22 cellular contexts compared by ENCODE assay signal in genomic region chr2:168671932-168672331, GRCh38.
DNase-seq lines count a peak whose midpoint lies in the region; ATAC-seq and TF ChIP-seq lines count a peak whose summit lies in the region.
"Had no signal": no experiment of that assay in that cellular context is flagged by ENCODE, and none has a peak within 500 bp of the region (broad histone marks: within the 10 kb centered on the region; RNA-seq: fewer than 3 reads in every experiment).

No MANE protein-coding gene starts in this region.

- H3K4me3 ChIP-seq in MG63, result no peak overlapping the region
- no peak overlapping the region for H3K4me3 ChIP-seq in choroid plexus epithelial cell (ENCODE audit: low read depth, low read length)
- H3K4me3 ChIP-seq: dorsolateral prefrontal cortex, PC-9 had no signal

- peaks cover 24% of the 10 kb centered on the region for H3K36me3 Mint-ChIP-seq in CD4-positive, alpha-beta T cell (ENCODE audit: low read depth)

- no peak overlapping the region for H3K4me3 Mint-ChIP-seq in CD4-positive, alpha-beta T cell
- H3K4me3 Mint-ChIP-seq: activated T-cell treated with anti-CD3 and anti-CD28 coated beads, Interleukin-2, amount 50 U/mL, for 24 hours; naive thymus-derived CD4-positive, alpha-beta T cell; stimulated activated naive CD8-positive, alpha-beta T cell treated with anti-CD3 and anti-CD28 coated beads, Interleukin-15, amount 100 ng/mL, for 72 hours had no signal

- DNase-seq in EH (ENCODE audit: low read depth) (peak; percentile 27), MG63 (peak; percentile 14), choroid plexus epithelial cell (ENCODE audit: low read depth) (peak; percentile 39), iris pigment epithelial cell (ENCODE audit: low read depth) (peak; percentile 58), hypothalamus (lab: John Stamatoyannopoulos, UW) (no peak), NCI-H748 (lab: John Stamatoyannopoulos, UW; ENCODE audit: unreplicated experiment) (no peak)
- no peak for DNase-seq in CD4-positive, alpha-beta T cell
- no peak for DNase-seq in central memory CD4-positive, alpha-beta T cell
- DNase-seq: activated CD4-positive, alpha-beta T cell treated with anti-CD3 and anti-CD28 coated beads for 1 hour; activated naive CD4-positive, alpha-beta T cell; activated T-cell treated with anti-CD3 and anti-CD28 coated beads, Interleukin-2, amount 50 U/mL, for 24 hours; dorsolateral prefrontal cortex; Karpas-422; naive thymus-derived CD4-positive, alpha-beta T cell; NCI-H1105; NCI-H2029 treated with DMSO at 0.1 percent for 48 hours; NCI-H345; PC-9; retina; stimulated activated naive CD8-positive, alpha-beta T cell treated with anti-CD3 and anti-CD28 coated beads, Interleukin-15, amount 100 ng/mL, for 72 hours; trophoblast cell had no signal

- H3K27me3 ChIP-seq in MG63, result no peaks in the 10 kb centered on the region
- H3K27me3 ChIP-seq in CD4-positive, alpha-beta T cell (ENCODE audit: control insufficient read depth, insufficient read depth, low read length), result no peaks in the 10 kb centered on the region
- H3K27me3 ChIP-seq: dorsolateral prefrontal cortex had no signal

- H3K27ac Mint-ChIP-seq in CD4-positive, alpha-beta T cell, result no peak overlapping the region
- H3K27ac Mint-ChIP-seq: activated T-cell treated with anti-CD3 and anti-CD28 coated beads, Interleukin-2, amount 50 U/mL, for 24 hours; naive thymus-derived CD4-positive, alpha-beta T cell; stimulated activated naive CD8-positive, alpha-beta T cell treated with anti-CD3 and anti-CD28 coated beads, Interleukin-15, amount 100 ng/mL, for 72 hours had no signal

- no peak overlapping the region for H3K27ac ChIP-seq in CD4-positive, alpha-beta T cell (ENCODE audit: low read depth, low read length)
- H3K27ac ChIP-seq: dorsolateral prefrontal cortex, PC-9 had no signal

- H3K36me3 ChIP-seq in MG63, result no peaks in the 10 kb centered on the region

- H3K9me3 ChIP-seq in MG63, result no peaks in the 10 kb centered on the region; the same call in 1 of the 2 replicates
- no peaks in the 10 kb centered on the region for H3K9me3 ChIP-seq in CD4-positive, alpha-beta T cell (ENCODE audit: control insufficient read depth, low read length)

- no peak for ATAC-seq in CD4-positive, alpha-beta T cell (ENCODE audit: poor library complexity)
- ATAC-seq: HCT116; naive thymus-derived CD4-positive, alpha-beta T cell; stimulated activated naive CD8-positive, alpha-beta T cell treated with anti-CD3 and anti-CD28 coated beads, Interleukin-15, amount 100 ng/mL, for 72 hours had no signal

- CTCF ChIA-PET in CD4-positive, alpha-beta T cell (lab: Charles Lee), result no interaction called here

- POLR2A ChIA-PET in CD4-positive, alpha-beta T cell (lab: Charles Lee), result no interaction called here

- no peaks in the 10 kb centered on the region for H3K9me3 Mint-ChIP-seq in CD4-positive, alpha-beta T cell
- H3K9me3 Mint-ChIP-seq: activated T-cell treated with anti-CD3 and anti-CD28 coated beads, Interleukin-2, amount 50 U/mL, for 24 hours; stimulated activated naive CD8-positive, alpha-beta T cell treated with anti-CD3 and anti-CD28 coated beads, Interleukin-15, amount 100 ng/mL, for 72 hours had no signal

- no peak for TF ChIP-seq CTCF in choroid plexus epithelial cell (conservative IDR thresholded peaks at IDR 0.05; ENCODE audit: low read depth, low read length)
- no peak for TF ChIP-seq CTCF in CD4-positive, alpha-beta T cell (IDR thresholded peaks at IDR 0.05)

- intact Hi-C loops in CD4-positive, alpha-beta T cell (cut with DNase I, micrococcal nuclease), result no loop called here

- H3K4me1 Mint-ChIP-seq in CD4-positive, alpha-beta T cell (ENCODE audit: low read depth), result peaks cover 29% of the 10 kb centered on the region

- no peaks in the 10 kb centered on the region for H3K27me3 Mint-ChIP-seq in CD4-positive, alpha-beta T cell
- H3K27me3 Mint-ChIP-seq: activated T-cell treated with anti-CD3 and anti-CD28 coated beads, Interleukin-2, amount 50 U/mL, for 24 hours; naive thymus-derived CD4-positive, alpha-beta T cell; stimulated activated naive CD8-positive, alpha-beta T cell treated with anti-CD3 and anti-CD28 coated beads, Interleukin-15, amount 100 ng/mL, for 72 hours had no signal

Comparison
In these comparisons a context has a peak if more than half of its experiments do, and no peak if none do; other contexts are left out.
1. DNase-seq: peak in EH (single experiment), MG63 (single experiment), choroid plexus epithelial cell (single experiment) and iris pigment epithelial cell (single experiment); none in CD4-positive, alpha-beta T cell (0 of 10), hypothalamus (0 of 51), NCI-H748 (single experiment) and central memory CD4-positive, alpha-beta T cell (single experiment).